ENCODE assay signal across 11 cellular contexts in the genomic region with DNA sequence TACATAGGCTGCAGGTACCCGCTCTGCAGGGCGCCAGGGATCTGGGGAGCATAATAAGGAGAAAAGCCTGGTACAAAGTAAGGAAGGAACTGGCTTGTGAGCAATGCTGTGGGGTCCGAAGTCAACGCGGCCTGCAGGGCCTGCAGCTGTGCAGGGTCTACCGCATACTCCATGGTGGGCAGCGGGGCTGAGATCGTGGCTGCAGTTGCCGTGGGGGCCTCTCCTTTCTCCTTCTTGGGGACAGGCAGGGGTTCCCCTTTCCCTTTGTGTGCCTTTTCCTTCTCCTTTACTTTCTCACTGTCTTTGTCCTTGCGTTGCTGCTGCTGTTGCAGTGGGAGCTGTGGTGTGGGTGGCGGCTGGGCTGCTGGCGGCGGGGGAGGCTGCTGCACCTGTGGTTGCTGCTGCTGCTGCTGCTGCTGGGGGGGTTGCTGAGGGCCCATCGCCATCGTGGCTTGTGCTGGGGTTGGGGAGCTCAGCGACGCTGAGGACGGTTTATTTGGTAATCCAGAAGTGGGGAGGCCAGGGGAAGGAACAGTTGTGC.
A peak's percentile ranks its signal among the peaks of the same experiment; 100 is the strongest.
DNase-seq lines count a peak whose midpoint lies in the region; ATAC-seq and TF ChIP-seq lines count a peak whose summit lies in the region.
"Had no signal": no experiment of that assay in that cellular context is flagged by ENCODE, and none has a peak within 500 bp of the region (broad histone marks: within the 10 kb centered on the region; RNA-seq: fewer than 3 reads in every experiment).

No MANE protein-coding gene starts in this region.

- H3K4me3 ChIP-seq in fibroblast of the aortic adventitia (ENCODE audit: low read depth, low read length) (peak overlapping the region; percentile 51), skeletal muscle satellite cell (ENCODE audit: low read length) (peak overlapping the region; percentile 63)
- H3K4me3 ChIP-seq: GM12878 had no signal

- peak; percentile 2 for DNase-seq in GOT3 (lab: John Stamatoyannopoulos, UW)
- DNase-seq in T-helper 17 cell, result no peak
- no peak for DNase-seq in fibroblast of the aortic adventitia (ENCODE audit: low read depth)
- no peak for DNase-seq in NCI-H2029 (lab: John Stamatoyannopoulos, UW)
- DNase-seq in mesenteric fat pad (ENCODE audit: low spot score), result no peak
- no peak for DNase-seq in cerebellum (ENCODE audit: low spot score)
- DNase-seq: central memory CD4-positive, alpha-beta T cell; NCI-H1417 treated with DMSO at 0.1 percent for 48 hours had no signal

- peaks cover 2% of the 10 kb centered on the region for H3K36me3 Mint-ChIP-seq in T-helper 17 cell (ENCODE audit: low read depth)

- peak overlapping the region; percentile 93 for H3K4me3 Mint-ChIP-seq in T-helper 17 cell

- H3K27ac Mint-ChIP-seq in T-helper 17 cell, result peak overlapping the region; percentile 41

- H3K4me1 Mint-ChIP-seq in T-helper 17 cell, result peaks cover 20% of the 10 kb centered on the region

- peaks cover 34% of the 10 kb centered on the region for H3K36me3 ChIP-seq in skeletal muscle satellite cell (ENCODE audit: insufficient read depth, low read length)

- peak overlapping the region; percentile 73 for H3K9ac ChIP-seq in skeletal muscle satellite cell (ENCODE audit: low read depth, low read length)

- H3K27me3 ChIP-seq in skeletal muscle satellite cell (ENCODE audit: control insufficient read depth, insufficient read depth, low read length), result no peaks in the 10 kb centered on the region

- no peak for TF ChIP-seq CTCF in fibroblast of the aortic adventitia (IDR thresholded peaks at IDR 0.05; ENCODE audit: insufficient read depth, low read length)

- H3K27me3 Mint-ChIP-seq in T-helper 17 cell, result peaks cover 34% of the 10 kb centered on the region

- H3K4me2 ChIP-seq in skeletal muscle satellite cell (ENCODE audit: low read length), result peak overlapping the region; percentile 78

- ATAC-seq in T-helper 17 cell (no peak), GM18907 (IDR thresholded peaks at IDR 0.05; ENCODE audit: unreplicated experiment) (no peak)

- peaks cover 40% of the 10 kb centered on the region for H3K4me1 ChIP-seq in skeletal muscle satellite cell (ENCODE audit: control insufficient read depth, insufficient read depth, low read length)

- no peaks in the 10 kb centered on the region for H3K9me3 ChIP-seq in T-helper 17 cell (ENCODE audit: control insufficient read depth, low read length, poor library complexity, severe bottlenecking)
- H3K9me3 ChIP-seq in skeletal muscle satellite cell (replicated peaks; ENCODE audit: low read length), result no peaks in the 10 kb centered on the region
